8 cellular contexts compared by ENCODE assay signal in genomic region chr5:134370871-134371833, GRCh38. TPM values are rescaled to one million over a fixed set of nuclear protein-coding genes. Genes with fewer than 3 reads are reported as not detected.
DNase-seq lines count a peak whose midpoint lies in the region; FAIRE-seq and TF ChIP-seq lines count a peak whose summit lies in the region.

Gene UBE2B, plus strand, starts transcription at chr5:134371569. Its CDS starts 27 bp downstream, at chr5:134371596.

- H3K9ac ChIP-seq in SK-N-MC (ENCODE audit: insufficient read length) = peak within 1 kb of the TSS; percentile 100
- peak within 1 kb of the TSS; percentile 98 for H3K9ac ChIP-seq in neuronal stem cell (ENCODE audit: low read depth, low read length, poor library complexity)

- DNase-seq in GM04503 (ENCODE audit: low read depth) = peak; percentile 98
- DNase-seq in HFFc6 = peak; percentile 99
- DNase-seq in NB4 (ENCODE audit: low read depth) = peak; percentile 99
- DNase-seq in SK-N-MC (ENCODE audit: low read depth, low spot score) = peak; percentile 99
- DNase-seq in activated naive CD4-positive, alpha-beta T cell treated with anti-CD3 and anti-CD28 coated beads, Interleukin-2, amount 10 ng/mL, durations not matched to agents 7 days and 5 days = peak; percentile 99
- peak; percentile 88 to 89 for DNase-seq in frontal cortex (ENCODE audit: low spot score in 2 of 2)
- peak; percentile 96 for DNase-seq in neuronal stem cell (ENCODE audit: low spot score)

- peaks cover 19% of the 10 kb centered on the region for H3K36me3 Mint-ChIP-seq in HFFc6 (ENCODE audit: low read depth)
- peaks cover 38% of the 10 kb centered on the region for H3K36me3 Mint-ChIP-seq in activated naive CD4-positive, alpha-beta T cell treated with anti-CD3 and anti-CD28 coated beads, Interleukin-2, amount 10 ng/mL, durations not matched to agents 7 days and 5 days

- H3K9me3 ChIP-seq in SK-N-MC (ENCODE audit: low read depth, low read length) (no peaks in the 10 kb centered on the region), neuronal stem cell (replicated peaks in 1 of 2; ENCODE audit: control insufficient read depth in 2 of 2, insufficient read depth in 1 of 2, low read depth in 1 of 2, low read length in 2 of 2) (no peaks in the 10 kb centered on the region)

- FAIRE-seq in frontal cortex (lab: Jason Lieb, UNC) = peak; percentile 94

- peak within 1 kb of the TSS; percentile 84 for H3K4me3 ChIP-seq in NB4 (ENCODE audit: low read depth, low read length)
- peak within 1 kb of the TSS; percentile 99 for H3K4me3 ChIP-seq in SK-N-MC
- H3K4me3 ChIP-seq in neuronal stem cell (ENCODE audit: low read length in 2 of 2) = peak within 1 kb of the TSS; percentile 97 to 99

- CTCF ChIA-PET in activated naive CD4-positive, alpha-beta T cell treated with anti-CD3 and anti-CD28 coated beads, Interleukin-2, amount 10 ng/mL, durations not matched to agents 7 days and 5 days (lab: Charles Lee) = interaction anchor here (0.6 to 2.4 kb wide), 8 partner anchors 11 to 216 kb away, joined by 3 to 11 read pairs (median 6); partner anchors contain the start of gene CDKN2AIPNL

- peak within 1 kb of the TSS; percentile 98 for H3K4me3 Mint-ChIP-seq in HFFc6
- peak within 1 kb of the TSS; percentile 99 for H3K4me3 Mint-ChIP-seq in activated naive CD4-positive, alpha-beta T cell treated with anti-CD3 and anti-CD28 coated beads, Interleukin-2, amount 10 ng/mL, durations not matched to agents 7 days and 5 days

- peaks cover 9% of the 10 kb centered on the region for H3K27me3 Mint-ChIP-seq in HFFc6 (ENCODE audit: insufficient read depth)
- H3K27me3 Mint-ChIP-seq in activated naive CD4-positive, alpha-beta T cell treated with anti-CD3 and anti-CD28 coated beads, Interleukin-2, amount 10 ng/mL, durations not matched to agents 7 days and 5 days = peaks cover 17% of the 10 kb centered on the region

- peak within 1 kb of the TSS; percentile 18 for H2BK12ac ChIP-seq in neuronal stem cell (ENCODE audit: low read length)

- peak within 1 kb of the TSS; percentile 77 for H3K23ac ChIP-seq in neuronal stem cell (ENCODE audit: low read depth, low read length, poor library complexity)

- WGBS in neuronal stem cell (ENCODE audit: extremely low coverage in 2 of 2, insufficient read length in 2 of 2, insufficient replicate concordance in 1 of 2), 2 donors = no CpG with 5 or more reads among the region's 74 CpGs

- H4K91ac ChIP-seq in neuronal stem cell (ENCODE audit: low read depth, low read length, poor library complexity) = no peak within 1 kb of the TSS

- H2BK5ac ChIP-seq in neuronal stem cell (ENCODE audit: low read length) = peak within 1 kb of the TSS; percentile 98

- peak within 1 kb of the TSS; percentile 98 for H2BK120ac ChIP-seq in neuronal stem cell (ENCODE audit: low read depth, low read length)

- H3K14ac ChIP-seq in neuronal stem cell (ENCODE audit: low read length) = peak within 1 kb of the TSS; percentile 50

- H3K27me3 ChIP-seq in neuronal stem cell (ENCODE audit: control insufficient read depth in 3 of 3, insufficient read depth in 3 of 3, low read depth in 1 of 3, low read length in 3 of 3) = no peaks in the 10 kb centered on the region

- H3K27ac Mint-ChIP-seq in HFFc6 = peak within 1 kb of the TSS; percentile 99
- H3K27ac Mint-ChIP-seq in activated naive CD4-positive, alpha-beta T cell treated with anti-CD3 and anti-CD28 coated beads, Interleukin-2, amount 10 ng/mL, durations not matched to agents 7 days and 5 days = peak within 1 kb of the TSS; percentile 99

- peak within 1 kb of the TSS; percentile 52 for H3K4me2 ChIP-seq in neuronal stem cell (ENCODE audit: insufficient read depth, low read length, poor library complexity, severe bottlenecking)

- peak within 1 kb of the TSS; percentile 98 for H2AFZ ChIP-seq in neuronal stem cell (ENCODE audit: low read length)

- no peak within 1 kb of the TSS for H4K8ac ChIP-seq in neuronal stem cell (ENCODE audit: low read depth, low read length)

- H3K79me1 ChIP-seq in neuronal stem cell (ENCODE audit: low read depth, low read length) = peaks cover 4% of the 10 kb centered on the region

- peaks cover 20% of the 10 kb centered on the region for H3K36me3 ChIP-seq in SK-N-MC (ENCODE audit: insufficient read depth, low read length)
- peaks cover 2 to 25% of the 10 kb centered on the region in 2 donors for H3K36me3 ChIP-seq in neuronal stem cell (replicated peaks in 1 of 2; ENCODE audit: control insufficient read depth in 2 of 2, insufficient read depth in 2 of 2, low read length in 2 of 2)

- peak within 1 kb of the TSS; percentile 100 for H3K27ac ChIP-seq in SK-N-MC
- H3K27ac ChIP-seq in neuronal stem cell (replicated peaks; ENCODE audit: low read length) = peak within 1 kb of the TSS; percentile 93

- H3K4me1 ChIP-seq in neuronal stem cell (ENCODE audit: control insufficient read depth in 2 of 2, insufficient read depth in 1 of 2, low read depth in 1 of 2, low read length in 2 of 2) = peaks cover 0 to 2% of the 10 kb centered on the region in 2 donors

- peaks cover 54% of the 10 kb centered on the region for H3K4me1 Mint-ChIP-seq in HFFc6 (ENCODE audit: low read depth)
- peaks cover 49% of the 10 kb centered on the region for H3K4me1 Mint-ChIP-seq in activated naive CD4-positive, alpha-beta T cell treated with anti-CD3 and anti-CD28 coated beads, Interleukin-2, amount 10 ng/mL, durations not matched to agents 7 days and 5 days

- TF ChIP-seq CTCF in HFFc6 (IDR thresholded peaks at IDR 0.05) (no peak), NB4 (IDR thresholded peaks at IDR 0.05; ENCODE audit: low read depth, low read length) (no peak), subcutaneous adipose tissue (IDR thresholded peaks at IDR 0.05; ENCODE audit: low read depth) (no peak)

- no peak within 1 kb of the TSS for H2AK5ac ChIP-seq in neuronal stem cell (ENCODE audit: low read depth, low read length)

- H3K18ac ChIP-seq in neuronal stem cell (ENCODE audit: low read length) = peak within 1 kb of the TSS; percentile 99

- H3K9me3 Mint-ChIP-seq in HFFc6 = no peaks in the 10 kb centered on the region; the same call in 1 of the 2 replicates
- peaks cover 3% of the 10 kb centered on the region for H3K9me3 Mint-ChIP-seq in activated naive CD4-positive, alpha-beta T cell treated with anti-CD3 and anti-CD28 coated beads, Interleukin-2, amount 10 ng/mL, durations not matched to agents 7 days and 5 days

- TF ChIP-seq POLR2A in NB4 (IDR thresholded peaks at IDR 0.05; ENCODE audit: extremely low read depth, insufficient read length) = peak; percentile 68

- H2BK15ac ChIP-seq in neuronal stem cell (ENCODE audit: low read length) = no peak within 1 kb of the TSS

- H3K4ac ChIP-seq in neuronal stem cell (ENCODE audit: low read length) = no peak within 1 kb of the TSS

RNA-seq across cellular contexts. Expression of gene UBE2B, which starts in this region (rescaled TPM):
- total RNA-seq in HFFc6 (2021; fragmentation: NEBNext Ultra II Directional; extraction: Animal tissue kit (Norgen Biotek cat#: 25700)) = 100 to 1,000 TPM in 1 of 6 experiments, 10 to 100 TPM in 5; 85.0 to 105 (median 95.6) TPM
- total RNA-seq in frontal cortex (56.7 TPM), subcutaneous adipose tissue (100 to 1,000 TPM in 1 of 4 donors, 10 to 100 TPM in 3; 62.0 to 148 (median 90.2) TPM)
- 90.0 TPM for polyA plus RNA-seq in neuronal stem cell (2013, experiment 1 of 2)
- 91.6 TPM for polyA plus RNA-seq in neuronal stem cell (2013, experiment 2 of 2)

Comparison
In these comparisons a context has a peak if more than half of its experiments do, and no peak if none do; other contexts are left out.
1. Peak in every context shown above with its lines: DNase-seq, H3K4me3 ChIP-seq and H3K27ac ChIP-seq.